ENCODE assay signal across 16 cellular contexts in genomic region chr4:187172340-187172761, GRCh38.
DNase-seq lines count a peak whose midpoint lies in the region; TF ChIP-seq lines count a peak whose summit lies in the region.
"Had no signal": no experiment of that assay in that cellular context is flagged by ENCODE, and none has a peak within 500 bp of the region (broad histone marks: within the 10 kb centered on the region; RNA-seq: fewer than 3 reads in every experiment).

No MANE protein-coding gene starts in this region.

- no peak overlapping the region for H2AK5ac ChIP-seq in trophoblast cell (ENCODE audit: low read length)

- H3K27ac ChIP-seq in OCI-LY1 (ENCODE audit: low read depth, low read length, poor library complexity, severe bottlenecking) (peak overlapping the region; percentile 48), trophoblast cell (ENCODE audit: low read depth, low read length) (no peak overlapping the region)
- H3K27ac ChIP-seq: sigmoid colon had no signal

- no peak overlapping the region for H3K4ac ChIP-seq in trophoblast cell (ENCODE audit: low read depth, low read length)

- no peaks in the 10 kb centered on the region for H3K9me2 ChIP-seq in OCI-LY1 (ENCODE audit: low read depth, low read length)

- no peaks in the 10 kb centered on the region for H3K27me3 Mint-ChIP-seq in Calu3 (ENCODE audit: unreplicated experiment)
- H3K27me3 Mint-ChIP-seq: activated naive CD8-positive, alpha-beta T cell treated with anti-CD3 and anti-CD28 coated beads, Interleukin-2, amount 10 ng/mL, durations not matched to agents 7 days and 5 days had no signal

- H3F3A ChIP-seq in OCI-LY1 (ENCODE audit: insufficient read depth, low read length) = no peaks in the 10 kb centered on the region

- no peak overlapping the region for H3K23ac ChIP-seq in trophoblast cell (ENCODE audit: low read length)

- CTCF ChIA-PET in Calu3 (lab: Charles Lee) (interaction anchor here (0.8 kb wide), 1 partner anchor 79 kb away, joined by 3 read pairs; no protein-coding TSS in a partner anchor), HEK293T (lab: Yijun Ruan, JAX) (no interaction called here)

- WGBS in trophoblast cell (ENCODE audit: extremely low coverage, insufficient coverage, insufficient read length) = no CpG with 5 or more reads among the region's 7 CpGs

- peaks cover 14% of the 10 kb centered on the region for H3K4me1 Mint-ChIP-seq in Calu3 (ENCODE audit: low read depth, unreplicated experiment)
- H3K4me1 Mint-ChIP-seq: activated naive CD8-positive, alpha-beta T cell treated with anti-CD3 and anti-CD28 coated beads, Interleukin-2, amount 10 ng/mL, durations not matched to agents 7 days and 5 days; naive thymus-derived CD4-positive, alpha-beta T cell had no signal

- peak overlapping the region; percentile 7 for H4K8ac ChIP-seq in trophoblast cell (ENCODE audit: low read depth, low read length)

- peak overlapping the region; percentile 53 for H3K27ac Mint-ChIP-seq in Calu3 (ENCODE audit: unreplicated experiment)
- H3K27ac Mint-ChIP-seq: activated naive CD8-positive, alpha-beta T cell treated with anti-CD3 and anti-CD28 coated beads, Interleukin-2, amount 10 ng/mL, durations not matched to agents 7 days and 5 days; naive thymus-derived CD4-positive, alpha-beta T cell had no signal

- no peak overlapping the region for H2AFZ ChIP-seq in OCI-LY1 (ENCODE audit: low read length)
- no peak overlapping the region for H2AFZ ChIP-seq in trophoblast cell (ENCODE audit: insufficient read depth, low read length, poor library complexity)

- no peaks in the 10 kb centered on the region for H3K36me3 ChIP-seq in OCI-LY1 (ENCODE audit: insufficient read depth, low read length)
- H3K36me3 ChIP-seq in trophoblast cell (ENCODE audit: control insufficient read depth in 1 of 2, insufficient read depth in 2 of 2, low read length in 2 of 2) = no peaks in the 10 kb centered on the region
- H3K36me3 ChIP-seq: sigmoid colon had no signal

- no peaks in the 10 kb centered on the region for H3K9me3 ChIP-seq in OCI-LY1 (ENCODE audit: low read length)
- no peaks in the 10 kb centered on the region for H3K9me3 ChIP-seq in trophoblast cell (ENCODE audit: insufficient read depth, low read depth, low read length)
- H3K9me3 ChIP-seq: sigmoid colon had no signal

- H3K9me3 Mint-ChIP-seq in Calu3 (ENCODE audit: low read depth, unreplicated experiment) = no peaks in the 10 kb centered on the region

- H3K79me2 ChIP-seq in OCI-LY1 (ENCODE audit: insufficient read depth, low read length) (no peaks in the 10 kb centered on the region), trophoblast cell (ENCODE audit: control insufficient read depth, insufficient read depth, low read length, poor library complexity) (no peaks in the 10 kb centered on the region)

- BruUV-seq in Calu3 (replicated peaks; lab: Mats Ljungman, UMichigan) = no TSS peak

- intact Hi-C loops in Calu3 (cut with micrococcal nuclease; ENCODE audit: unreplicated experiment) = no loop called here

- H3K79me1 ChIP-seq in trophoblast cell (ENCODE audit: low read length) = no peaks in the 10 kb centered on the region

- peaks cover 6% of the 10 kb centered on the region for H3K36me3 Mint-ChIP-seq in Calu3 (ENCODE audit: insufficient read depth, unreplicated experiment)
- H3K36me3 Mint-ChIP-seq: activated naive CD8-positive, alpha-beta T cell treated with anti-CD3 and anti-CD28 coated beads, Interleukin-2, amount 10 ng/mL, durations not matched to agents 7 days and 5 days; naive thymus-derived CD4-positive, alpha-beta T cell had no signal

- POLR2A ChIA-PET in HEK293T (lab: Yijun Ruan, JAX) = no interaction called here

- H3K27me3 ChIP-seq in OCI-LY1 (ENCODE audit: insufficient read depth, low read length) = no peaks in the 10 kb centered on the region
- no peaks in the 10 kb centered on the region for H3K27me3 ChIP-seq in trophoblast cell (ENCODE audit: insufficient read depth, low read length)
- H3K27me3 ChIP-seq: sigmoid colon had no signal

- H4K12ac ChIP-seq in trophoblast cell (ENCODE audit: low read depth, low read length) = no peak overlapping the region

- no peak for TF ChIP-seq CTCF in Calu3 (IDR thresholded peaks at IDR 0.05; ENCODE audit: unreplicated experiment)
- TF ChIP-seq CTCF in OCI-LY1 (IDR thresholded peaks at IDR 0.05; ENCODE audit: low read length) = no peak
- TF ChIP-seq CTCF in epithelial cell of esophagus (IDR thresholded peaks at IDR 0.05; ENCODE audit: insufficient read depth, low read depth, low read length, missing control alignments) = no peak

- H3K4me2 ChIP-seq in OCI-LY1 (ENCODE audit: low read length) = no peak overlapping the region
- no peak overlapping the region for H3K4me2 ChIP-seq in trophoblast cell (ENCODE audit: low read length)

- peaks cover 62% of the 10 kb centered on the region for H3K4me1 ChIP-seq in OCI-LY1 (ENCODE audit: insufficient read depth, low read length, severe bottlenecking)
- H3K4me1 ChIP-seq in trophoblast cell (ENCODE audit: control insufficient read depth in 1 of 2, insufficient read depth in 2 of 2, low read length in 2 of 2) = no peaks in the 10 kb centered on the region
- H3K4me1 ChIP-seq: sigmoid colon had no signal

- H3K14ac ChIP-seq in trophoblast cell (ENCODE audit: low read length) = no peak overlapping the region

- no peak overlapping the region for H2BK12ac ChIP-seq in trophoblast cell (ENCODE audit: low read length)

- H2BK120ac ChIP-seq in trophoblast cell (ENCODE audit: insufficient read depth, low read length, poor library complexity) = no peak overlapping the region

- H4K91ac ChIP-seq in trophoblast cell (ENCODE audit: low read depth, low read length) = no peak overlapping the region

- H3K9ac ChIP-seq in OCI-LY1 (ENCODE audit: low read length) (no peak overlapping the region), trophoblast cell (ENCODE audit: low read length) (no peak overlapping the region)

- H3K18ac ChIP-seq in trophoblast cell (ENCODE audit: low read length) = no peak overlapping the region

- H4K20me1 ChIP-seq in OCI-LY1 (ENCODE audit: insufficient read depth, low read length) = no peaks in the 10 kb centered on the region

- H3K4me3 ChIP-seq in OCI-LY1 (ENCODE audit: low read depth, low read length, poor library complexity, severe bottlenecking) = no peak overlapping the region
- no peak overlapping the region for H3K4me3 ChIP-seq in epithelial cell of esophagus (ENCODE audit: low read length)
- H3K4me3 ChIP-seq in trophoblast cell (ENCODE audit: low read depth, low read length) = no peak overlapping the region
- H3K4me3 ChIP-seq: sigmoid colon had no signal

- H2BK5ac ChIP-seq in trophoblast cell (ENCODE audit: low read depth, low read length, poor library complexity) = no peak overlapping the region

- DNase-seq in Calu3 = peak; percentile 12
- peak; percentile 48 for DNase-seq in epithelial cell of esophagus (ENCODE audit: low read depth)
- peak in 1 of 2 donors; percentile 39 for DNase-seq in trophoblast cell
- DNase-seq in SKM-1 treated with dmso at 0.1 percent for 144 hours (lab: John Stamatoyannopoulos, UW; ENCODE audit: unreplicated experiment) = no peak
- DNase-seq in medulla oblongata (ENCODE audit: extremely low spot score) = no peak
- DNase-seq in HEK293T (ENCODE audit: extremely low spot score) = no peak
- DNase-seq in NCI-H1436 (lab: John Stamatoyannopoulos, UW) = no peak
- DNase-seq: activated CD8-positive, alpha-beta memory T cell treated with anti-CD3 and anti-CD28 coated beads, Interleukin-2, amount 50 U/mL, for 48 hours; activated naive CD8-positive, alpha-beta T cell treated with anti-CD3 and anti-CD28 coated beads, Interleukin-2, amount 10 ng/mL, durations not matched to agents 7 days and 5 days; dermis blood vessel endothelial cell; naive thymus-derived CD4-positive, alpha-beta T cell; NCI-H1417 treated with DMSO at 0.1 percent for 48 hours; NCI-H526; SHP77 treated with DMSO at 0.1 percent for 48 hours; sigmoid colon had no signal

- peak overlapping the region; percentile 56 for H3K4me3 Mint-ChIP-seq in Calu3 (ENCODE audit: low read depth, unreplicated experiment)
- H3K4me3 Mint-ChIP-seq: activated naive CD8-positive, alpha-beta T cell treated with anti-CD3 and anti-CD28 coated beads, Interleukin-2, amount 10 ng/mL, durations not matched to agents 7 days and 5 days; naive thymus-derived CD4-positive, alpha-beta T cell had no signal

TF ChIP-seq in HEK293T, 16 proteins besides CTCF, POLR2A, EP300 and RAD21:
- no peak for TF ChIP-seq TARDBP (IDR thresholded peaks at IDR 0.05)
- TF ChIP-seq BHLHE40 (IDR thresholded peaks at IDR 0.05; ENCODE audit: borderline replicate concordance) = no peak
- no peak for TF ChIP-seq NFRKB (IDR thresholded peaks at IDR 0.05)
- no peak for TF ChIP-seq FOXA1 (IDR thresholded peaks at IDR 0.05)

Comparison
In these comparisons a context has a peak if more than half of its experiments do, and no peak if none do; other contexts are left out.
1. DNase-seq: peak in Calu3 (single experiment) and epithelial cell of esophagus (single experiment); none in SKM-1 treated with dmso at 0.1 percent for 144 hours (single experiment), medulla oblongata (single experiment), HEK293T (single experiment) and NCI-H1436 (single experiment).